8 cellular contexts compared by ENCODE assay signal in the genomic region with DNA sequence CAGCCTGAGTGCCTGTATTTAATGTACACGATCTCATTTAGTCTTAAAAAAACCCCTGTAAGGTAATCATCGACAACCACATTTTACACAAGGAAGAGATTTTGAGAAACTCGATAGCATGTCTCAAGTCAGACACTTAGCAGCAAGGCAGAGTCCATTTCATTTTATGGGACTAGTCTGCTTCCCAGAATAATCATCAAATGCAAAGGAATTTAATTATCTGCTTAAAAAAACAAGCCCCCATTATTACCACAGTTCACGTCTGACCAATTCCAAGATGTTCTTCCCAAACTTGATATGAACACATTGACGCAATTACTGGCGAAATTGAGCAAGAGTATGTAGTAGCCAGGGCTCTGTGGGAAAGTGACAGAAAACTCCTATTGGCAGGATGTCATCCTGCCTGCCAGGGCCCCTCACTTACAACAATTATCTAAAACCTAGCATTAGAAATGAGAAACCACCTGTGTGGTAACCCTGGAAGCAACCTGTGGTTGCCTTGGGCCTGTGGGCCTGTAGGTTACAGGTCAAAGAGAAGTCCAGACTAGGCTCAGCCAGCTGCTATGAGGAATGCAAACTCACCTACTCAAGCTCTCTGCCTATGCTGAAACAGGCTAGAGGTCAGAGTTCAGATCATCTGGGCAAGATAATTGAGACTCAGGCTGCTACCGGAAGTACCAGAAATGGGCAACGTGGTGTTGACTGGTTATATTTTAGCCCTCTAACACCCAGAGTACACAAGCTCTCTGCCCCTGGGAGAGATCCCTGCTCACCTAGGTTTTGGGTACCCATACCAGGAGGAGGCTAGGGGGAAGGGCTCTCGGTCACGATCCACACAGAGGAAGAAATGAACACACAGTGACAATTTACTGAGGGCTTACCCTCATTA. TPM values are rescaled to one million over a fixed set of nuclear protein-coding genes. Genes with fewer than 3 reads are reported as not detected.
DNase-seq lines count a peak whose midpoint lies in the region; ATAC-seq and TF ChIP-seq lines count a peak whose summit lies in the region.

No MANE protein-coding gene starts in this region.

- peaks cover 10% of the 10 kb centered on the region for H3F3A ChIP-seq in smooth muscle cell (ENCODE audit: low read depth)

- peak overlapping the region; percentile 95 for H3K9ac ChIP-seq in smooth muscle cell (ENCODE audit: low read depth)

- H3K27me3 Mint-ChIP-seq in activated naive CD8-positive, alpha-beta T cell treated with anti-CD3 and anti-CD28 coated beads, Interleukin-2, amount 10 ng/mL, durations not matched to agents 7 days and 5 days, result no peaks in the 10 kb centered on the region

- H3K4me1 Mint-ChIP-seq in activated naive CD8-positive, alpha-beta T cell treated with anti-CD3 and anti-CD28 coated beads, Interleukin-2, amount 10 ng/mL, durations not matched to agents 7 days and 5 days, result peaks cover 60% of the 10 kb centered on the region

- DNase-seq in GF-D8 (lab: John Stamatoyannopoulos, UW) (peak; percentile 40), NCI-H146 (lab: John Stamatoyannopoulos, UW) (peak; percentile 53), hepatocyte (ENCODE audit: low spot score) (peak; percentile 71), smooth muscle cell (lab: John Stamatoyannopoulos, UW; ENCODE audit: unreplicated experiment) (no peak), NCI-H2107 treated with DMSO at 0.1 percent for 48 hours (lab: John Stamatoyannopoulos, UW; ENCODE audit: unreplicated experiment) (no peak), hippocampal formation (lab: John Stamatoyannopoulos, UW) (no peak)
- peak; percentile 45 for DNase-seq in activated naive CD8-positive, alpha-beta T cell treated with anti-CD3 and anti-CD28 coated beads, Interleukin-2, amount 10 ng/mL, durations not matched to agents 7 days and 5 days

- peak overlapping the region; percentile 92 for H3K27ac Mint-ChIP-seq in activated naive CD8-positive, alpha-beta T cell treated with anti-CD3 and anti-CD28 coated beads, Interleukin-2, amount 10 ng/mL, durations not matched to agents 7 days and 5 days

- no peaks in the 10 kb centered on the region for H3K9me3 Mint-ChIP-seq in activated naive CD8-positive, alpha-beta T cell treated with anti-CD3 and anti-CD28 coated beads, Interleukin-2, amount 10 ng/mL, durations not matched to agents 7 days and 5 days

- H3K4me1 ChIP-seq in hepatocyte (ENCODE audit: insufficient read depth) (peaks cover 53% of the 10 kb centered on the region), smooth muscle cell (ENCODE audit: low read depth) (peaks cover 42% of the 10 kb centered on the region)

- peaks cover 4% of the 10 kb centered on the region for H3K36me3 Mint-ChIP-seq in activated naive CD8-positive, alpha-beta T cell treated with anti-CD3 and anti-CD28 coated beads, Interleukin-2, amount 10 ng/mL, durations not matched to agents 7 days and 5 days

- 24% methylated on average over 10 of the region's 10 CpGs for WGBS in hepatocyte (ENCODE audit: low lambda C conversion rate, missing lambda C conversion rate)
- WGBS in smooth muscle cell (ENCODE audit: low lambda C conversion rate), result 19% methylated on average over 10 of the region's 10 CpGs

- no peaks in the 10 kb centered on the region for H3K9me2 ChIP-seq in hepatocyte (replicated peaks; ENCODE audit: insufficient read depth)

- peaks cover 58% of the 10 kb centered on the region for H3K79me2 ChIP-seq in hepatocyte
- H3K79me2 ChIP-seq in smooth muscle cell (ENCODE audit: low read depth), result peaks cover 57% of the 10 kb centered on the region

- peak overlapping the region; percentile 97 for H3K27ac ChIP-seq in hepatocyte
- peak overlapping the region; percentile 87 for H3K27ac ChIP-seq in smooth muscle cell (ENCODE audit: low read depth)

- H3K4me3 ChIP-seq in hepatocyte, result peak overlapping the region; percentile 84
- H3K4me3 ChIP-seq in smooth muscle cell, result peak overlapping the region; percentile 97

- POLR2A ChIA-PET in activated naive CD8-positive, alpha-beta T cell treated with anti-CD3 and anti-CD28 coated beads, Interleukin-2, amount 10 ng/mL, durations not matched to agents 7 days and 5 days (lab: Charles Lee), result interaction anchor here (0.5 kb wide), 1 partner anchor 34 kb away, joined by 3 read pairs; no protein-coding TSS in a partner anchor

- H4K20me1 ChIP-seq in hepatocyte (ENCODE audit: insufficient read depth, poor library complexity, severe bottlenecking) (no peaks in the 10 kb centered on the region), smooth muscle cell (ENCODE audit: low read depth) (peaks cover 42% of the 10 kb centered on the region)

- H3K9me3 ChIP-seq in hepatocyte (ENCODE audit: low read depth) (no peaks in the 10 kb centered on the region), smooth muscle cell (replicated peaks; ENCODE audit: low read depth) (no peaks in the 10 kb centered on the region)

- H3K4me2 ChIP-seq in hepatocyte, result peak overlapping the region; percentile 80
- H3K4me2 ChIP-seq in smooth muscle cell, result peak overlapping the region; percentile 97

- H3K4me3 Mint-ChIP-seq in activated naive CD8-positive, alpha-beta T cell treated with anti-CD3 and anti-CD28 coated beads, Interleukin-2, amount 10 ng/mL, durations not matched to agents 7 days and 5 days, result peak overlapping the region; percentile 96

- TF ChIP-seq CTCF in hepatocyte (IDR thresholded peaks at IDR 0.05; ENCODE audit: poor library complexity) (no peak), smooth muscle cell (IDR thresholded peaks at IDR 0.05; ENCODE audit: borderline replicate concordance, insufficient read depth, poor library complexity, severe bottlenecking) (no peak)

- no peaks in the 10 kb centered on the region for H3K36me3 ChIP-seq in hepatocyte (replicated peaks; ENCODE audit: insufficient read depth, low read depth)
- no peaks in the 10 kb centered on the region for H3K36me3 ChIP-seq in smooth muscle cell (ENCODE audit: low read depth)

- H2AFZ ChIP-seq in hepatocyte, result no peak overlapping the region
- H2AFZ ChIP-seq in smooth muscle cell (ENCODE audit: low read depth), result no peak overlapping the region

- H3K27me3 ChIP-seq in hepatocyte (no peaks in the 10 kb centered on the region), smooth muscle cell (ENCODE audit: low read depth) (no peaks in the 10 kb centered on the region)

- ATAC-seq in GM21423 (IDR thresholded peaks at IDR 0.05; ENCODE audit: unreplicated experiment), result peak; percentile 27
- peak; percentile 13 for ATAC-seq in activated naive CD8-positive, alpha-beta T cell treated with anti-CD3 and anti-CD28 coated beads, Interleukin-2, amount 10 ng/mL, durations not matched to agents 7 days and 5 days (ENCODE audit: low read depth)

RNA-seq across cellular contexts. Expression of gene B4GALT1, which starts 1.6 kb away (rescaled TPM):
- 10 to 100 TPM; 34.6 to 35.7 TPM for total RNA-seq in activated naive CD8-positive, alpha-beta T cell treated with anti-CD3 and anti-CD28 coated beads, Interleukin-2, amount 10 ng/mL, durations not matched to agents 7 days and 5 days
- 76.3 and 78.3 TPM in 2 replicates for total RNA-seq in hepatocyte
- 45.6 and 63.9 TPM in 2 replicates for polyA plus RNA-seq in hepatocyte
- total RNA-seq in smooth muscle cell, result 46.9 and 56.3 TPM in 2 replicates
- polyA plus RNA-seq in smooth muscle cell, result 49.2 and 49.3 TPM in 2 replicates

Comparison
In these comparisons a context has a peak if more than half of its experiments do, and no peak if none do; other contexts are left out.
1. DNase-seq: peak in GF-D8 (single experiment), NCI-H146 (single experiment), activated naive CD8-positive, alpha-beta T cell treated with anti-CD3 and anti-CD28 coated beads, Interleukin-2, amount 10 ng/mL, durations not matched to agents 7 days and 5 days (single experiment) and hepatocyte (single experiment); none in smooth muscle cell (single experiment), NCI-H2107 treated with DMSO at 0.1 percent for 48 hours (single experiment) and hippocampal formation (0 of 2).